15 cellular contexts compared by ENCODE assay signal in genomic region chr10:127496045-127496444, GRCh38. TPM values are rescaled to one million over a fixed set of nuclear protein-coding genes. Genes with fewer than 3 reads are reported as not detected.
DNase-seq lines count a peak whose midpoint lies in the region; TF ChIP-seq lines count a peak whose summit lies in the region.
"Had no signal": no experiment of that assay in that cellular context is flagged by ENCODE, and none has a peak within 500 bp of the region (broad histone marks: within the 10 kb centered on the region; RNA-seq: fewer than 3 reads in every experiment).

No MANE protein-coding gene starts in this region.

- no peaks in the 10 kb centered on the region; the same call in 1 of the 2 replicates for H3K27me3 ChIP-seq in Caco-2 (replicated peaks; ENCODE audit: control insufficient read depth, insufficient read depth, low read length)
- H3K27me3 ChIP-seq: BLaER1 treated with 17β-estradiol and CSF1 and Interleukin-3, amounts not matched to agents 10 nM and 100 nM had no signal

- H3K4me1 Mint-ChIP-seq in Caco-2 (ENCODE audit: low read depth, unreplicated experiment): no peaks in the 10 kb centered on the region
- H3K4me1 Mint-ChIP-seq: IgD-negative memory B cell had no signal

- peaks cover 32% of the 10 kb centered on the region for H3K27me3 Mint-ChIP-seq in Caco-2 (ENCODE audit: insufficient read depth, unreplicated experiment)

- no peak overlapping the region for H3K4me3 ChIP-seq in Caco-2 (ENCODE audit: low read depth, low read length)
- H3K4me3 ChIP-seq: A549; BLaER1 treated with 17β-estradiol and CSF1 and Interleukin-3, amounts not matched to agents 10 nM and 100 nM had no signal

- in situ Hi-C loops in GM13977 (cut with MboI; ENCODE audit: low pct_unique_long_range_greater_than_20kb, low sequenced_read_pairs, unreplicated experiment): no loop called here

- H3K9me3 Mint-ChIP-seq in Caco-2 (ENCODE audit: unreplicated experiment): no peaks in the 10 kb centered on the region
- H3K9me3 Mint-ChIP-seq: CD8-positive, alpha-beta T cell; H9 had no signal

- no peaks in the 10 kb centered on the region for H3K4me1 ChIP-seq in Caco-2
- H3K4me1 ChIP-seq: A549 had no signal

- intact Hi-C loops in Caco-2 (cut with micrococcal nuclease; ENCODE audit: unreplicated experiment): no loop called here

- no peaks in the 10 kb centered on the region for H3K36me3 ChIP-seq in Caco-2 (ENCODE audit: control insufficient read depth, insufficient read depth, low read length)
- H3K36me3 ChIP-seq: BLaER1 treated with 17β-estradiol and CSF1 and Interleukin-3, amounts not matched to agents 10 nM and 100 nM had no signal

- no peaks in the 10 kb centered on the region for H3K36me3 Mint-ChIP-seq in Caco-2 (ENCODE audit: insufficient read depth, unreplicated experiment)
- H3K36me3 Mint-ChIP-seq: CD8-positive, alpha-beta T cell had no signal

- CTCF ChIA-PET in Caco-2 (lab: Charles Lee): no interaction called here

- POLR2A ChIA-PET in Caco-2 (lab: Charles Lee): no interaction called here

- BruUV-seq in Caco-2 (replicated peaks; lab: Mats Ljungman, UMichigan): no TSS peak

- H3K9me3 ChIP-seq in Caco-2: no peaks in the 10 kb centered on the region
- H3K9me3 ChIP-seq: A549 had no signal

- H3K27ac Mint-ChIP-seq in Caco-2 (ENCODE audit: unreplicated experiment): no peak overlapping the region
- H3K27ac Mint-ChIP-seq: CD8-positive, alpha-beta T cell; H9; IgD-negative memory B cell had no signal

- DNase-seq in NCI-H2171 treated with DMSO at 0.1 percent for 48 hours (lab: John Stamatoyannopoulos, UW) (peak; percentile 17), NCI-H2171 (lab: John Stamatoyannopoulos, UW) (no peak), Daoy (ENCODE audit: low read depth) (peak; percentile 3), RPMI7951 (ENCODE audit: low read depth) (peak; percentile 5), left kidney (ENCODE audit: low read depth, low spot score) (peak; percentile 28), Caco-2 (no peak), GM13977 (ENCODE audit: low spot score) (no peak)
- no peak for DNase-seq in activated CD4-positive, CD25-positive, alpha-beta regulatory T cell treated with anti-CD3 and anti-CD28 coated beads, Interleukin-2, amount 50 U/mL, for 72 hours
- DNase-seq: CD8-positive, alpha-beta T cell; GDM1; H9 had no signal

- TF ChIP-seq CTCF in Caco-2 (IDR thresholded peaks at IDR 0.05; ENCODE audit: insufficient read depth in 1 of 2, low read depth in 1 of 2, low read length in 1 of 2, severe bottlenecking in 1 of 2, unreplicated experiment in 1 of 2) (no peak), GM13977 (IDR thresholded peaks at IDR 0.05; ENCODE audit: extremely low read depth, insufficient read depth, missing control alignments) (no peak)

- H3K4me3 Mint-ChIP-seq in Caco-2 (ENCODE audit: unreplicated experiment): no peak overlapping the region
- H3K4me3 Mint-ChIP-seq: CD8-positive, alpha-beta T cell; H9; IgD-negative memory B cell had no signal

RNA-seq across cellular contexts. Expression of gene NPS, which starts 53.1 kb away (rescaled TPM):
- total RNA-seq in Daoy (2014; rRNA removed; shearing (Covaris generic)): not detected in 2 replicates
- not detected in 2 replicates for total RNA-seq in RPMI7951 (2014; rRNA removed; shearing (Covaris generic))
- not detected in 2 replicates for total RNA-seq in Caco-2 (2022)
- total RNA-seq: CD8-positive, alpha-beta T cell; H1; H9 had no signal

Comparison
In these comparisons a context has a peak if more than half of its experiments do, and no peak if none do; other contexts are left out.
1. DNase-seq: peak in NCI-H2171 treated with DMSO at 0.1 percent for 48 hours (single experiment), Daoy (single experiment), RPMI7951 (single experiment) and left kidney (single experiment); none in NCI-H2171 (single experiment), Caco-2 (0 of 2), GM13977 (single experiment) and activated CD4-positive, CD25-positive, alpha-beta regulatory T cell treated with anti-CD3 and anti-CD28 coated beads, Interleukin-2, amount 50 U/mL, for 72 hours (single experiment).